In genomic region chr11:67631853-67632174, GRCh38 we compare ENCODE assay signal across 13 cellular contexts. TPM values are rescaled to one million over a fixed set of nuclear protein-coding genes. Genes with fewer than 3 reads are reported as not detected.
DNase-seq lines count a peak whose midpoint lies in the region; ATAC-seq and TF ChIP-seq lines count a peak whose summit lies in the region.
"Had no signal": no experiment of that assay in that cellular context is flagged by ENCODE, and none has a peak within 500 bp of the region (broad histone marks: within the 10 kb centered on the region; RNA-seq: fewer than 3 reads in every experiment).

No MANE protein-coding gene starts in this region.

- DNase-seq in Calu3 (no peak), DMS 273 treated with DMSO at 0.1 percent for 48 hours (lab: John Stamatoyannopoulos, UW) (no peak), substantia nigra (lab: John Stamatoyannopoulos, UW) (no peak)
- DNase-seq in activated T-helper 2 cell treated with anti-CD3 and anti-CD28 coated beads, Interferon-gamma antibody, Interleukin-2, Interleukin-4, amounts not matched to agents 10 μg/mL and 5 μg/mL and 100 μg/mL, durations not matched to agents 14 hours and 24 hours and 36 hours (ENCODE audit: low spot score): no peak
- no peak for DNase-seq in natural killer cell treated with Interleukin-12 subunit alpha and Interleukin-12 subunit beta and Interleukin-15 and Interleukin-18, amount 100 ng/mL, for 72 hours (ENCODE audit: low spot score)
- no peak for DNase-seq in stimulated activated CD4-positive, alpha-beta T cell treated with anti-CD3 and anti-CD28 coated beads, Interleukin-4, amount 100 ng/mL, for 24 hours
- DNase-seq: mammary epithelial cell, NCI-H1930 had no signal

- no peaks in the 10 kb centered on the region for H3K27me3 Mint-ChIP-seq in Calu3 (ENCODE audit: unreplicated experiment)
- H3K27me3 Mint-ChIP-seq in activated T-helper 2 cell treated with anti-CD3 and anti-CD28 coated beads, Interferon-gamma antibody, Interleukin-2, Interleukin-4, amounts not matched to agents 10 μg/mL and 5 μg/mL and 100 μg/mL, durations not matched to agents 14 hours and 24 hours and 36 hours (ENCODE audit: low read depth): no peaks in the 10 kb centered on the region
- no peaks in the 10 kb centered on the region for H3K27me3 Mint-ChIP-seq in natural killer cell treated with Interleukin-12 subunit alpha and Interleukin-12 subunit beta and Interleukin-15 and Interleukin-18, amount 100 ng/mL, for 72 hours

- no peaks in the 10 kb centered on the region for H3K4me1 Mint-ChIP-seq in Calu3 (ENCODE audit: low read depth, unreplicated experiment)
- peaks cover 11% of the 10 kb centered on the region for H3K4me1 Mint-ChIP-seq in activated T-helper 2 cell treated with anti-CD3 and anti-CD28 coated beads, Interferon-gamma antibody, Interleukin-2, Interleukin-4, amounts not matched to agents 10 μg/mL and 5 μg/mL and 100 μg/mL, durations not matched to agents 14 hours and 24 hours and 36 hours (ENCODE audit: low read depth)
- H3K4me1 Mint-ChIP-seq in natural killer cell treated with Interleukin-12 subunit alpha and Interleukin-12 subunit beta and Interleukin-15 and Interleukin-18, amount 100 ng/mL, for 72 hours (ENCODE audit: low read depth in 2 of 2): peaks cover 8 to 11% of the 10 kb centered on the region in 2 donors

- H3K27ac ChIP-seq in substantia nigra (ENCODE audit: low read depth, low read length, poor library complexity, severe bottlenecking): no peak overlapping the region

- intact Hi-C loops in Calu3 (cut with micrococcal nuclease; ENCODE audit: unreplicated experiment): loop anchor here (2.0 kb wide), 1 partner anchor 27 kb away; no protein-coding TSS in a partner anchor
- intact Hi-C loops in activated T-helper 2 cell treated with anti-CD3 and anti-CD28 coated beads, Interferon-gamma antibody, Interleukin-2, Interleukin-4, amounts not matched to agents 10 μg/mL and 5 μg/mL and 100 μg/mL, durations not matched to agents 14 hours and 24 hours and 36 hours (cut with micrococcal nuclease): loop anchor here (2.0 to 5.0 kb wide), 2 partner anchors 125 to 173 kb away; partner anchors contain the start of genes CDK2AP2 and PITPNM1

- H3K4me3 Mint-ChIP-seq in Calu3 (ENCODE audit: low read depth, unreplicated experiment): peak overlapping the region; percentile 1
- peak overlapping the region; percentile 62 for H3K4me3 Mint-ChIP-seq in activated T-helper 2 cell treated with anti-CD3 and anti-CD28 coated beads, Interferon-gamma antibody, Interleukin-2, Interleukin-4, amounts not matched to agents 10 μg/mL and 5 μg/mL and 100 μg/mL, durations not matched to agents 14 hours and 24 hours and 36 hours (ENCODE audit: low read depth)
- peak overlapping the region; percentile 73 for H3K4me3 Mint-ChIP-seq in natural killer cell treated with Interleukin-12 subunit alpha and Interleukin-12 subunit beta and Interleukin-15 and Interleukin-18, amount 100 ng/mL, for 72 hours

- no peak for TF ChIP-seq CTCF in Calu3 (IDR thresholded peaks at IDR 0.05; ENCODE audit: unreplicated experiment)

- CTCF ChIA-PET in Calu3 (lab: Charles Lee): interaction anchor here (1.0 kb wide), 1 partner anchor 15 kb away, joined by 3 read pairs; no protein-coding TSS in a partner anchor

- no peak overlapping the region for H3K27ac Mint-ChIP-seq in Calu3 (ENCODE audit: unreplicated experiment)
- H3K27ac Mint-ChIP-seq in activated T-helper 2 cell treated with anti-CD3 and anti-CD28 coated beads, Interferon-gamma antibody, Interleukin-2, Interleukin-4, amounts not matched to agents 10 μg/mL and 5 μg/mL and 100 μg/mL, durations not matched to agents 14 hours and 24 hours and 36 hours: no peak overlapping the region
- H3K27ac Mint-ChIP-seq in natural killer cell treated with Interleukin-12 subunit alpha and Interleukin-12 subunit beta and Interleukin-15 and Interleukin-18, amount 100 ng/mL, for 72 hours: no peak overlapping the region

- H3K36me3 Mint-ChIP-seq in Calu3 (ENCODE audit: insufficient read depth, unreplicated experiment): peaks cover 11% of the 10 kb centered on the region
- no peaks in the 10 kb centered on the region for H3K36me3 Mint-ChIP-seq in activated T-helper 2 cell treated with anti-CD3 and anti-CD28 coated beads, Interferon-gamma antibody, Interleukin-2, Interleukin-4, amounts not matched to agents 10 μg/mL and 5 μg/mL and 100 μg/mL, durations not matched to agents 14 hours and 24 hours and 36 hours (ENCODE audit: low read depth)
- no peaks in the 10 kb centered on the region for H3K36me3 Mint-ChIP-seq in natural killer cell treated with Interleukin-12 subunit alpha and Interleukin-12 subunit beta and Interleukin-15 and Interleukin-18, amount 100 ng/mL, for 72 hours

- no peak for ATAC-seq in natural killer cell treated with Interleukin-12 subunit alpha and Interleukin-12 subunit beta and Interleukin-15 and Interleukin-18, amount 100 ng/mL, for 72 hours
- ATAC-seq: HCT116, SK-N-SH treated with all-trans-retinoic acid at 6 μM for 48 hours had no signal

- no peaks in the 10 kb centered on the region for H3K9me3 Mint-ChIP-seq in Calu3 (ENCODE audit: low read depth, unreplicated experiment)
- H3K9me3 Mint-ChIP-seq in activated T-helper 2 cell treated with anti-CD3 and anti-CD28 coated beads, Interferon-gamma antibody, Interleukin-2, Interleukin-4, amounts not matched to agents 10 μg/mL and 5 μg/mL and 100 μg/mL, durations not matched to agents 14 hours and 24 hours and 36 hours: no peaks in the 10 kb centered on the region
- no peaks in the 10 kb centered on the region for H3K9me3 Mint-ChIP-seq in natural killer cell treated with Interleukin-12 subunit alpha and Interleukin-12 subunit beta and Interleukin-15 and Interleukin-18, amount 100 ng/mL, for 72 hours

- BruUV-seq in Calu3 (replicated peaks; lab: Mats Ljungman, UMichigan): no TSS peak

RNA-seq across cellular contexts. Expression of gene NUDT8, which starts 2.1 kb away (rescaled TPM):
- 9.7 and 12.7 TPM in 2 replicates for total RNA-seq in Calu3 (2022)
- 22.2 and 27.9 TPM in 2 replicates for total RNA-seq in activated T-helper 2 cell treated with anti-CD3 and anti-CD28 coated beads, Interferon-gamma antibody, Interleukin-2, Interleukin-4, amounts not matched to agents 10 μg/mL and 5 μg/mL and 100 μg/mL, durations not matched to agents 14 hours and 24 hours and 36 hours
- total RNA-seq in natural killer cell treated with Interleukin-12 subunit alpha and Interleukin-12 subunit beta and Interleukin-15 and Interleukin-18, amount 100 ng/mL, for 72 hours: 10 to 100 TPM in 1 of 2 donors, 1 to 10 TPM in 1; 9.9 to 11.5 TPM

RNA-seq across cellular contexts. Expression of gene TBX10, which starts 7.7 kb away (rescaled TPM):
- not detected in 2 replicates for total RNA-seq in Calu3 (2022)
- total RNA-seq in activated T-helper 2 cell treated with anti-CD3 and anti-CD28 coated beads, Interferon-gamma antibody, Interleukin-2, Interleukin-4, amounts not matched to agents 10 μg/mL and 5 μg/mL and 100 μg/mL, durations not matched to agents 14 hours and 24 hours and 36 hours: not detected in 2 replicates
- not detected for total RNA-seq in natural killer cell treated with Interleukin-12 subunit alpha and Interleukin-12 subunit beta and Interleukin-15 and Interleukin-18, amount 100 ng/mL, for 72 hours
- total RNA-seq: activated CD8-positive, alpha-beta memory T cell treated with anti-CD3 and anti-CD28 coated beads for 36 hours; mammary epithelial cell; right atrium auricular region; urinary bladder had no signal

RNA-seq across cellular contexts. Expression of gene ACY3, which starts 18.7 kb away (rescaled TPM):
- total RNA-seq in Calu3 (2022): 0.83 and 2.0 TPM in 2 replicates
- total RNA-seq in activated T-helper 2 cell treated with anti-CD3 and anti-CD28 coated beads, Interferon-gamma antibody, Interleukin-2, Interleukin-4, amounts not matched to agents 10 μg/mL and 5 μg/mL and 100 μg/mL, durations not matched to agents 14 hours and 24 hours and 36 hours: 0.14 TPM in 2 replicates
- total RNA-seq in natural killer cell treated with Interleukin-12 subunit alpha and Interleukin-12 subunit beta and Interleukin-15 and Interleukin-18, amount 100 ng/mL, for 72 hours: not detected
- total RNA-seq: right atrium auricular region, urinary bladder had no signal

RNA-seq across cellular contexts. Expression of gene NDUFV1, which starts 25.1 kb away (rescaled TPM):
- 216 and 233 TPM in 2 replicates for total RNA-seq in Calu3 (2022)
- 237 and 242 TPM in 2 replicates for total RNA-seq in activated T-helper 2 cell treated with anti-CD3 and anti-CD28 coated beads, Interferon-gamma antibody, Interleukin-2, Interleukin-4, amounts not matched to agents 10 μg/mL and 5 μg/mL and 100 μg/mL, durations not matched to agents 14 hours and 24 hours and 36 hours
- total RNA-seq in natural killer cell treated with Interleukin-12 subunit alpha and Interleukin-12 subunit beta and Interleukin-15 and Interleukin-18, amount 100 ng/mL, for 72 hours: 100 to 1,000 TPM; 246 to 381 TPM

RNA-seq across cellular contexts. Expression of gene ALDH3B2, which starts 42.6 kb away (rescaled TPM):
- 2.4 and 2.9 TPM in 2 replicates for total RNA-seq in Calu3 (2022)
- not detected in 2 replicates for total RNA-seq in activated T-helper 2 cell treated with anti-CD3 and anti-CD28 coated beads, Interferon-gamma antibody, Interleukin-2, Interleukin-4, amounts not matched to agents 10 μg/mL and 5 μg/mL and 100 μg/mL, durations not matched to agents 14 hours and 24 hours and 36 hours
- total RNA-seq in natural killer cell treated with Interleukin-12 subunit alpha and Interleukin-12 subunit beta and Interleukin-15 and Interleukin-18, amount 100 ng/mL, for 72 hours: not detected
- total RNA-seq: activated CD8-positive, alpha-beta memory T cell treated with anti-CD3 and anti-CD28 coated beads for 36 hours; right atrium auricular region had no signal

Comparison
In these comparisons a context has a peak if more than half of its experiments do, and no peak if none do; other contexts are left out.
1. H3K4me3 Mint-ChIP-seq: peak in every context shown above with its lines; median percentile 73 in natural killer cell treated with Interleukin-12 subunit alpha and Interleukin-12 subunit beta and Interleukin-15 and Interleukin-18, amount 100 ng/mL, for 72 hours; 62 in activated T-helper 2 cell treated with anti-CD3 and anti-CD28 coated beads, Interferon-gamma antibody, Interleukin-2, Interleukin-4, amounts not matched to agents 10 μg/mL and 5 μg/mL and 100 μg/mL, durations not matched to agents 14 hours and 24 hours and 36 hours; 1 in Calu3.